Comparison of ENCODE assay signal across 13 cellular contexts in genomic region chr3:81788650-81789049, GRCh38. TPM values are rescaled to one million over a fixed set of nuclear protein-coding genes. Genes with fewer than 3 reads are reported as not detected.
DNase-seq lines count a peak whose midpoint lies in the region; ATAC-seq and FAIRE-seq lines count a peak whose summit lies in the region.
"Had no signal": no experiment of that assay in that cellular context is flagged by ENCODE, and none has a peak within 500 bp of the region (broad histone marks: within the 10 kb centered on the region; RNA-seq: fewer than 3 reads in every experiment).

No MANE protein-coding gene starts in this region.

- no peak overlapping the region for H3K4me3 Mint-ChIP-seq in activated naive CD4-positive, alpha-beta T cell treated with anti-CD3 and anti-CD28 coated beads for 36 hours
- H3K4me3 Mint-ChIP-seq: activated T-helper 17 cell treated with anti-CD3 and anti-CD28 coated beads, Interleukin-2, amount 50 U/mL, for 72 hours; central memory CD8-positive, alpha-beta T cell had no signal

- peaks cover 8% of the 10 kb centered on the region for H3K27me3 Mint-ChIP-seq in activated naive CD4-positive, alpha-beta T cell treated with anti-CD3 and anti-CD28 coated beads for 36 hours (ENCODE audit: low read depth)

- H3K27ac Mint-ChIP-seq in activated naive CD4-positive, alpha-beta T cell treated with anti-CD3 and anti-CD28 coated beads for 36 hours = no peak overlapping the region
- H3K27ac Mint-ChIP-seq: activated T-helper 17 cell treated with anti-CD3 and anti-CD28 coated beads, Interleukin-2, amount 50 U/mL, for 72 hours had no signal

- CTCF ChIA-PET in activated naive CD4-positive, alpha-beta T cell treated with anti-CD3 and anti-CD28 coated beads for 36 hours (lab: Charles Lee) = no interaction called here

- FAIRE-seq in GM18507 (lab: Jason Lieb, UNC) = peak; percentile 76
- FAIRE-seq in HTR-8/SVneo (lab: Jason Lieb, UNC) = no peak

- H3K9me3 Mint-ChIP-seq in activated naive CD4-positive, alpha-beta T cell treated with anti-CD3 and anti-CD28 coated beads for 36 hours = no peaks in the 10 kb centered on the region
- H3K9me3 Mint-ChIP-seq: activated T-helper 17 cell treated with anti-CD3 and anti-CD28 coated beads, Interleukin-2, amount 50 U/mL, for 72 hours had no signal

- no peaks in the 10 kb centered on the region for H3K4me1 Mint-ChIP-seq in activated naive CD4-positive, alpha-beta T cell treated with anti-CD3 and anti-CD28 coated beads for 36 hours (ENCODE audit: low read depth)
- H3K4me1 Mint-ChIP-seq: activated T-helper 17 cell treated with anti-CD3 and anti-CD28 coated beads, Interleukin-2, amount 50 U/mL, for 72 hours; central memory CD8-positive, alpha-beta T cell had no signal

- no peak overlapping the region for H3K27ac ChIP-seq in substantia nigra (ENCODE audit: low read depth, low read length, poor library complexity, severe bottlenecking)
- H3K27ac ChIP-seq: C4-2B had no signal

- DNase-seq in GM18507 (ENCODE audit: extremely low spot score, insufficient read length, low read depth) (no peak), fibroblast of peridontal ligament (ENCODE audit: extremely low read depth) (peak; percentile 28), HTR-8/SVneo (ENCODE audit: insufficient read length, low spot score) (no peak), mesenteric fat pad (ENCODE audit: low spot score) (no peak), substantia nigra (lab: John Stamatoyannopoulos, UW) (no peak)
- DNase-seq in activated naive CD4-positive, alpha-beta T cell treated with anti-CD3 and anti-CD28 coated beads for 36 hours = no peak
- DNase-seq: NCI-H2029 had no signal

- peak; percentile 67 for ATAC-seq in GM21423 (IDR thresholded peaks at IDR 0.05; ENCODE audit: unreplicated experiment)
- peak; percentile 68 for ATAC-seq in HG03095 (IDR thresholded peaks at IDR 0.05; ENCODE audit: unreplicated experiment)
- ATAC-seq: activated T-helper 17 cell treated with anti-CD3 and anti-CD28 coated beads, Interleukin-2, amount 50 U/mL, for 72 hours; Panc1 had no signal

- H3K36me3 Mint-ChIP-seq in activated naive CD4-positive, alpha-beta T cell treated with anti-CD3 and anti-CD28 coated beads for 36 hours (ENCODE audit: low read depth) = peaks cover under 1% of the 10 kb centered on the region

- intact Hi-C loops in activated naive CD4-positive, alpha-beta T cell treated with anti-CD3 and anti-CD28 coated beads for 36 hours (cut with micrococcal nuclease) = no loop called here

RNA-seq across cellular contexts. Expression of gene GBE1, which starts 27.2 kb away (rescaled TPM):
- 10 to 100 TPM; 24.6 to 26.0 TPM for total RNA-seq in activated naive CD4-positive, alpha-beta T cell treated with anti-CD3 and anti-CD28 coated beads for 36 hours
- 152 TPM for total RNA-seq in mesenteric fat pad
